ENCODE assay signal across 15 cellular contexts in the genomic region with DNA sequence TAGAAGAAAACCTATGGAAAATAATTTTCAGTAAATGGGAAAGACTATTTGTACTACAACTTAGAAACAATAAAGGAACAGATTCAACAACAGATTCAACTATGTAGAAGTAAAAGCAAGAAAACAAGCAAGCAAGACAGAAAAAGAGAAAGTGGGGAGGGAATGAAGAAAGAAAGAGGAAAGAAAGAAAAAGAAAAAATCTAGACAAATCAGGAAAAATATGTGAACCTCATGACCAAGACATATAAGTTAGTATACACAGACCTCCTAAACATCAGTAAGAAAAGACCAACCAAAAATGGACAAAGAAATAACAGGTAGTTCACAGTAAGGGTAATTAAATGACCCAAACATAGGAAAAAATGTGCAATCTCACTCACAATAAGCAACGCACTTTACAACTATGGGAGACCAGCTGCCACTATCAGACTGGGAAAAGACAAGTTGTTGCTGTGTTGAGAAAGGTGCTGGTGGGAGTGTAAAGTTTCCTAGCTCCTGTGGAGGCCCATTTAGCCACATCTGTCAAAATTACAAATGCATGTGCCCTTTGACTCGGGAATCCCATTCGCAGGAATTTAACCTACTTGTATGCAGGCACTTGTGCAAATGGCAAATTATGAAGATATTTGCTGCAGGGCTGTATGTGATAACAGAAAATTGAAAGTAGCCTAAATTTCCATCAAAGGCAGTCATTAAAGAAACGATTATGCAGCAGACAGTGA. TPM values are rescaled to one million over a fixed set of nuclear protein-coding genes. Genes with fewer than 3 reads are reported as not detected.
A peak's percentile ranks its signal among the peaks of the same experiment; 100 is the strongest.
DNase-seq lines count a peak whose midpoint lies in the region; ATAC-seq, FAIRE-seq and TF ChIP-seq lines count a peak whose summit lies in the region.
"Had no signal": no experiment of that assay in that cellular context is flagged by ENCODE, and none has a peak within 500 bp of the region (broad histone marks: within the 10 kb centered on the region; RNA-seq: fewer than 3 reads in every experiment).

No MANE protein-coding gene starts in this region.

- no peak for TF ChIP-seq POLR2A in H54 (IDR thresholded peaks at IDR 0.05; ENCODE audit: low read depth, low read length)
- no peak for TF ChIP-seq POLR2A in tibial nerve (IDR thresholded peaks at IDR 0.05)
- TF ChIP-seq POLR2A in HepG2 (IDR thresholded peaks at IDR 0.05; ENCODE audit: insufficient read depth in 1 of 2, low read depth in 2 of 2, low read length in 2 of 2) = no peak

- no peak overlapping the region for H4K8ac ChIP-seq in trophoblast cell (ENCODE audit: low read depth, low read length)

- WGBS in trophoblast cell (ENCODE audit: extremely low coverage, insufficient coverage, insufficient read length) = no CpG with 5 or more reads among the region's 4 CpGs
- 54 to 61% methylated on average over 4 of the region's 4 CpGs for WGBS in tibial nerve, 2 donors
- 0% methylated on average over 4 of the region's 4 CpGs for WGBS in HepG2 (ENCODE audit: low lambda C conversion rate)

- no peak overlapping the region for H2BK5ac ChIP-seq in trophoblast cell (ENCODE audit: low read depth, low read length, poor library complexity)

- H3K4ac ChIP-seq in trophoblast cell (ENCODE audit: low read depth, low read length) = no peak overlapping the region

- no peak overlapping the region for H2AFZ ChIP-seq in trophoblast cell (ENCODE audit: insufficient read depth, low read length, poor library complexity)
- H2AFZ ChIP-seq in HepG2 (ENCODE audit: low read length) = no peak overlapping the region

- no peak for TF ChIP-seq EP300 in tibial nerve (IDR thresholded peaks at IDR 0.05)
- TF ChIP-seq EP300 in HepG2 (IDR thresholded peaks at IDR 0.05; ENCODE audit: low read depth in 2 of 2, low read length in 2 of 2) = no peak
- no peak for TF ChIP-seq EP300 in HepG2 (CRISPR knock-in tag; IDR thresholded peaks at IDR 0.05; ENCODE audit: borderline replicate concordance)

- no peaks in the 10 kb centered on the region for H3K9me3 ChIP-seq in trophoblast cell (ENCODE audit: insufficient read depth, low read depth, low read length)
- no peaks in the 10 kb centered on the region for H3K9me3 ChIP-seq in tibial nerve
- no peaks in the 10 kb centered on the region for H3K9me3 ChIP-seq in HepG2 (ENCODE audit: low read length)
- H3K9me3 ChIP-seq: BLaER1 treated with 17β-estradiol and CSF1 and Interleukin-3, amounts not matched to agents 10 nM and 100 nM had no signal

- FAIRE-seq in D721Med (lab: Jason Lieb, UNC) (peak; percentile 78), H54 (lab: Jason Lieb, UNC) (peak; percentile 36), HepG2 (lab: Jason Lieb, UNC) (no peak)
- FAIRE-seq: H1 had no signal

- BruUV-seq in HepG2 (replicated peaks; lab: Mats Ljungman, UMichigan) = no TSS peak

- CTCF ChIA-PET in HepG2 (lab: Yijun Ruan, JAX; ENCODE audit: low intra/inter-chr PET ratio, low total read pairs) = no interaction called here

- H4K12ac ChIP-seq in trophoblast cell (ENCODE audit: low read depth, low read length) = no peak overlapping the region

- no peak overlapping the region for H3K9ac ChIP-seq in trophoblast cell (ENCODE audit: low read length)
- no peak overlapping the region for H3K9ac ChIP-seq in HepG2 (ENCODE audit: insufficient read depth, low read depth, low read length)
- H3K9ac ChIP-seq: BLaER1 treated with 17β-estradiol and CSF1 and Interleukin-3, amounts not matched to agents 10 nM and 100 nM had no signal

- H3K14ac ChIP-seq in trophoblast cell (ENCODE audit: low read length) = no peak overlapping the region

- DNase-seq in D721Med (ENCODE audit: insufficient read length, low spot score) (no peak), H54 (ENCODE audit: insufficient read length, low spot score) (no peak), NCI-H69 (lab: John Stamatoyannopoulos, UW) (peak; percentile 73), trophoblast cell (peak; percentile 54 to 73), tibial nerve (ENCODE audit: low spot score in 2 of 2) (no peak), HepG2 (ENCODE audit: low spot score) (no peak), RPMI8226 (no peak)
- DNase-seq: Calu3; CD8-positive, alpha-beta T cell; DMS79 treated with DMSO at 0.1 percent for 48 hours; GF-D8; HCEC 1CT; KG1 had no signal

- intact Hi-C loops in HepG2 (cut with micrococcal nuclease; ENCODE audit: unreplicated experiment) = no loop called here

- H3K23ac ChIP-seq in trophoblast cell (ENCODE audit: low read length) = no peak overlapping the region

- no peaks in the 10 kb centered on the region for H4K20me1 ChIP-seq in HepG2 (ENCODE audit: insufficient read depth, low read length)
- H4K20me1 ChIP-seq: BLaER1 treated with 17β-estradiol and CSF1 and Interleukin-3, amounts not matched to agents 10 nM and 100 nM had no signal

- H4K91ac ChIP-seq in trophoblast cell (ENCODE audit: low read depth, low read length) = no peak overlapping the region

- no peak overlapping the region for H2BK120ac ChIP-seq in trophoblast cell (ENCODE audit: insufficient read depth, low read length, poor library complexity)

- POLR2A ChIA-PET in HepG2 (lab: Yijun Ruan, JAX) = no interaction called here

- TF ChIP-seq CTCF in D721Med (IDR thresholded peaks at IDR 0.05; ENCODE audit: insufficient read depth, missing control alignments) (no peak), tibial nerve (IDR thresholded peaks at IDR 0.05) (no peak), HepG2 (CRISPR knock-in tag; IDR thresholded peaks at IDR 0.05) (no peak)

- ATAC-seq in HepG2 = no peak
- ATAC-seq: CD8-positive, alpha-beta T cell had no signal

- H3K4me2 ChIP-seq in trophoblast cell (ENCODE audit: low read length) = no peak overlapping the region
- no peak overlapping the region for H3K4me2 ChIP-seq in HepG2 (ENCODE audit: low read depth, low read length)
- H3K4me2 ChIP-seq: BLaER1 treated with 17β-estradiol and CSF1 and Interleukin-3, amounts not matched to agents 10 nM and 100 nM had no signal

- H2AK5ac ChIP-seq in trophoblast cell (ENCODE audit: low read length) = no peak overlapping the region

- TF ChIP-seq RAD21 in HepG2 (CRISPR knock-in tag; IDR thresholded peaks at IDR 0.05) = no peak

- H3K4me1 ChIP-seq in trophoblast cell (ENCODE audit: control insufficient read depth in 1 of 2, insufficient read depth in 2 of 2, low read length in 2 of 2) (no peaks in the 10 kb centered on the region), tibial nerve (no peaks in the 10 kb centered on the region), HepG2 (ENCODE audit: insufficient read depth, low read length) (no peaks in the 10 kb centered on the region)
- H3K4me1 ChIP-seq: BLaER1 treated with 17β-estradiol and CSF1 and Interleukin-3, amounts not matched to agents 10 nM and 100 nM had no signal

- in situ Hi-C loops in HepG2 (cut with HindIII; ENCODE audit: extremely low pct_ligation_motif_present, low pct_unique_long_range_greater_than_20kb) = no loop called here

- no peaks in the 10 kb centered on the region for H3K79me1 ChIP-seq in trophoblast cell (ENCODE audit: low read length)

- H3K18ac ChIP-seq in trophoblast cell (ENCODE audit: low read length) = no peak overlapping the region

- no peaks in the 10 kb centered on the region for H3K27me3 ChIP-seq in trophoblast cell (ENCODE audit: insufficient read depth, low read length)
- H3K27me3 ChIP-seq in tibial nerve = no peaks in the 10 kb centered on the region
- H3K27me3 ChIP-seq in HepG2 (ENCODE audit: control insufficient read depth in 1 of 2, insufficient read depth in 2 of 2, low read length in 2 of 2) = no peaks in the 10 kb centered on the region
- H3K27me3 ChIP-seq: BLaER1 treated with 17β-estradiol and CSF1 and Interleukin-3, amounts not matched to agents 10 nM and 100 nM had no signal

- H3K36me3 ChIP-seq in trophoblast cell (ENCODE audit: control insufficient read depth in 1 of 2, insufficient read depth in 2 of 2, low read length in 2 of 2) (no peaks in the 10 kb centered on the region), tibial nerve (no peaks in the 10 kb centered on the region), HepG2 (replicated peaks in 1 of 2; ENCODE audit: control insufficient read depth in 1 of 2, insufficient read depth in 2 of 2, low read length in 2 of 2) (no peaks in the 10 kb centered on the region)
- H3K36me3 ChIP-seq: BLaER1 treated with 17β-estradiol and CSF1 and Interleukin-3, amounts not matched to agents 10 nM and 100 nM had no signal

- H3K4me3 ChIP-seq in trophoblast cell (ENCODE audit: low read depth, low read length) (no peak overlapping the region), tibial nerve (no peak overlapping the region), HepG2 (replicated peaks in 1 of 3; ENCODE audit: insufficient read depth in 1 of 3, low read depth in 2 of 3, low read length in 3 of 3) (no peak overlapping the region)
- H3K4me3 ChIP-seq: BLaER1 treated with 17β-estradiol and CSF1 and Interleukin-3, amounts not matched to agents 10 nM and 100 nM had no signal

- H3K27ac ChIP-seq in trophoblast cell (ENCODE audit: low read depth, low read length) (no peak overlapping the region), tibial nerve (no peak overlapping the region), HepG2 (ENCODE audit: extremely low read length, insufficient read depth, low read length) (no peak overlapping the region)
- H3K27ac ChIP-seq: BLaER1 treated with 17β-estradiol and CSF1 and Interleukin-3, amounts not matched to agents 10 nM and 100 nM had no signal

- H3K79me2 ChIP-seq in trophoblast cell (ENCODE audit: control insufficient read depth, insufficient read depth, low read length, poor library complexity) (no peaks in the 10 kb centered on the region), HepG2 (ENCODE audit: insufficient read depth, low read length) (no peaks in the 10 kb centered on the region)

- H2BK12ac ChIP-seq in trophoblast cell (ENCODE audit: low read length) = no peak overlapping the region

RNA-seq across cellular contexts. Expression of a gene that starts 13.9 kb away (rescaled TPM):
- polyA plus RNA-seq in trophoblast cell (2013) = 0.74 and 0.89 TPM in 2 replicates
- total RNA-seq in tibial nerve = 1 to 10 TPM; 1.1 to 3.3 (median 1.8) TPM
- not detected in 2 replicates for total RNA-seq in HepG2 (2016; rRNA removed; fragmentation: Illumina TruSeq; extraction: Trizol)
- not detected in 2 replicates for total RNA-seq in HepG2 (2016; cell fraction: cytosol; rRNA removed; fragmentation: Illumina TruSeq; extraction: Trizol; ENCODE audit: low read depth)
- total RNA-seq in HepG2 (2016; cell fraction: insoluble cytoplasmic fraction; rRNA removed; fragmentation: Illumina TruSeq; extraction: Trizol) = not detected in 2 replicates
- not detected in 2 replicates for total RNA-seq in HepG2 (2016; cell fraction: membrane; rRNA removed; fragmentation: Illumina TruSeq; extraction: Trizol)
- not detected in 2 replicates for total RNA-seq in HepG2 (2016; cell fraction: nucleus; rRNA removed; fragmentation: Illumina TruSeq; extraction: Trizol)
- not detected in 2 replicates for polyA plus RNA-seq in HepG2 (2011; rRNA removed)
- not detected in 2 replicates for polyA plus RNA-seq in HepG2 (2011; cell fraction: cytosol; rRNA removed)
- not detected in 2 replicates for polyA plus RNA-seq in HepG2 (2011; cell fraction: nucleus; rRNA removed)
- polyA plus RNA-seq in HepG2 (2012) = not detected in 2 replicates
- not detected in 2 replicates for polyA plus RNA-seq in HepG2 (2016; cell fraction: cytosol; fragmentation: Illumina TruSeq; extraction: Trizol; ENCODE audit: low read depth)
- polyA plus RNA-seq in HepG2 (2016; cell fraction: insoluble cytoplasmic fraction; fragmentation: Illumina TruSeq; extraction: Trizol; ENCODE audit: low read depth) = not detected in 2 replicates
- polyA plus RNA-seq in HepG2 (2016; cell fraction: membrane; fragmentation: Illumina TruSeq; extraction: Trizol; ENCODE audit: low read depth) = not detected in 2 replicates
- not detected in 2 replicates for polyA plus RNA-seq in HepG2 (2016; cell fraction: nucleus; fragmentation: Illumina TruSeq; extraction: Trizol; ENCODE audit: insufficient read depth, low read depth)
- polyA minus RNA-seq in HepG2 (2011; rRNA and poly(A)+ RNA removed; ENCODE audit: low replicate concordance) = 44.2 TPM in 1 of 2 replicates, not detected in the other
- 0.18 and 0.20 TPM in 2 replicates for polyA minus RNA-seq in HepG2 (2011; cell fraction: cytosol; rRNA and poly(A)+ RNA removed)
- polyA minus RNA-seq in HepG2 (2011; cell fraction: nucleus; rRNA and poly(A)+ RNA removed) = 0.13 and 0.25 TPM in 2 replicates

RNA-seq across cellular contexts. Expression of a gene that starts 18.1 kb away (rescaled TPM):
- 3.7 and 4.1 TPM in 2 replicates for polyA plus RNA-seq in trophoblast cell (2013)
- total RNA-seq in tibial nerve = 10 to 100 TPM; 10.2 to 32.1 (median 19.2) TPM
- 0.11 TPM in 1 of 2 replicates, not detected in the other for total RNA-seq in HepG2 (2016; rRNA removed; fragmentation: Illumina TruSeq; extraction: Trizol)
- total RNA-seq in HepG2 (2016; cell fraction: cytosol; rRNA removed; fragmentation: Illumina TruSeq; extraction: Trizol; ENCODE audit: low read depth) = not detected in 2 replicates
- total RNA-seq in HepG2 (2016; cell fraction: insoluble cytoplasmic fraction; rRNA removed; fragmentation: Illumina TruSeq; extraction: Trizol) = not detected in 2 replicates
- not detected in 2 replicates for total RNA-seq in HepG2 (2016; cell fraction: membrane; rRNA removed; fragmentation: Illumina TruSeq; extraction: Trizol)
- not detected in 2 replicates for total RNA-seq in HepG2 (2016; cell fraction: nucleus; rRNA removed; fragmentation: Illumina TruSeq; extraction: Trizol)
- polyA plus RNA-seq in HepG2 (2011; rRNA removed) = 0.13 and 0.42 TPM in 2 replicates
- polyA plus RNA-seq in HepG2 (2011; cell fraction: cytosol; rRNA removed) = 0.06 and 0.12 TPM in 2 replicates
- 0.33 and 0.39 TPM in 2 replicates for polyA plus RNA-seq in HepG2 (2011; cell fraction: nucleus; rRNA removed)
- polyA plus RNA-seq in HepG2 (2012) = 0.21 TPM in 1 of 2 replicates, not detected in the other
- polyA plus RNA-seq in HepG2 (2016; cell fraction: cytosol; fragmentation: Illumina TruSeq; extraction: Trizol; ENCODE audit: low read depth) = not detected in 2 replicates
- polyA plus RNA-seq in HepG2 (2016; cell fraction: insoluble cytoplasmic fraction; fragmentation: Illumina TruSeq; extraction: Trizol; ENCODE audit: low read depth) = not detected in 2 replicates
- polyA plus RNA-seq in HepG2 (2016; cell fraction: membrane; fragmentation: Illumina TruSeq; extraction: Trizol; ENCODE audit: low read depth) = not detected in 2 replicates
- not detected in 2 replicates for polyA plus RNA-seq in HepG2 (2016; cell fraction: nucleus; fragmentation: Illumina TruSeq; extraction: Trizol; ENCODE audit: insufficient read depth, low read depth)
- polyA minus RNA-seq in HepG2 (2011; rRNA and poly(A)+ RNA removed; ENCODE audit: low replicate concordance) = 61.8 TPM in 1 of 2 replicates, not detected in the other
- polyA minus RNA-seq in HepG2 (2011; cell fraction: cytosol; rRNA and poly(A)+ RNA removed) = 0.26 and 0.49 TPM in 2 replicates
- polyA minus RNA-seq in HepG2 (2011; cell fraction: nucleus; rRNA and poly(A)+ RNA removed) = 0.26 TPM in 1 of 2 replicates, not detected in the other

Comparison
In these comparisons a context has a peak if more than half of its experiments do, and no peak if none do; other contexts are left out.
1. DNase-seq: peak in NCI-H69 (single experiment) and trophoblast cell (2 of 2); none in D721Med (single experiment), H54 (single experiment), tibial nerve (0 of 2), HepG2 (single experiment) and RPMI8226 (single experiment).
2. RNA of a gene that starts 18.1 kb away (total RNA-seq): 10.2 to 32.1 TPM in tibial nerve; 0.11 TPM in HepG2; every median in the first group is over 4 times any median in the second.